Comparison of ENCODE assay signal across 1 cellular context in the genomic region with DNA sequence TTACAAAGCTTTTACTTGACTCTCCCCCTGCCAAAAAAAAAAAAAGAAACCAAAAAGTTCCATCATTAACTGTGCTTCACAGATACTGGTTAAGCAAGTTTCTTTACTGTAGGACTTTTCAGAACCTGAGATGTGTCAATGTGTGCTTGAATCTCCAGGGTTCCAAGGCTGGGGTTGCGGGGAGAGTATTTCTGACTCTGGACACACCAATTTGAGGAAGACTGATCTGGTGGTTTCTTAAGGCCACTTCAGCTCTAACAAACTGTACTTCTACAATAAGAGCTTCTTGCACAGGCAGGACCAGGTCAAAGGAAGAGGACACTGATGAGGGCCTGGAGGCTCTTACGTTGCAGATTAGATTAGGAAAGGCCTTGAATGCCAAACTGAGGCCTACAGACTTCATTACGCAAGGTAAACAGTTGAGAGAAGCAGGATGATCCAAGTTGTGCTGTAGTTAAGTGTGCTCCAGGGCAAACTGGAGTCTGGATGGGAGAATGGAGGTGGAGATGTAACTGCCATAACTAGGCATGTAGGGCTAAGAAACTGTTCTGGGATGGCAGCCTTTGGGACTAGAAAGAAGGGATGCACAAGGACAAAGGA.
TF ChIP-seq lines count a peak whose summit lies in the region.

No MANE protein-coding gene starts in this region.

TF ChIP-seq in GM23338, 12 proteins besides CTCF, POLR2A, EP300 and RAD21 (continued from another document):
- no peak for TF ChIP-seq POLR2AphosphoS5 (IDR thresholded peaks at IDR 0.05; ENCODE audit: low read depth)
- TF ChIP-seq EZH2phosphoT487 (IDR thresholded peaks at IDR 0.05; ENCODE audit: unreplicated experiment) = no peak
- TF ChIP-seq ZNF331 (CRISPR knock-in tag; IDR thresholded peaks at IDR 0.05; ENCODE audit: low read depth) = no peak
